In genomic region chr1:186497651-186498050, GRCh38 we compare ENCODE assay signal across 27 cellular contexts. TPM values are rescaled to one million over a fixed set of nuclear protein-coding genes. Genes with fewer than 3 reads are reported as not detected.
DNase-seq lines count a peak whose midpoint lies in the region; ATAC-seq and TF ChIP-seq lines count a peak whose summit lies in the region.
"Had no signal": no experiment of that assay in that cellular context is flagged by ENCODE, and none has a peak within 500 bp of the region (broad histone marks: within the 10 kb centered on the region; RNA-seq: fewer than 3 reads in every experiment).

No MANE protein-coding gene starts in this region.

- H3K79me2 ChIP-seq in OCI-LY3 (ENCODE audit: low read length), result no peaks in the 10 kb centered on the region

- ATAC-seq in GM19351 (IDR thresholded peaks at IDR 0.05; ENCODE audit: unreplicated experiment) (peak; percentile 60), HG03025 (IDR thresholded peaks at IDR 0.05; ENCODE audit: low FRiP score, unreplicated experiment) (peak; percentile 51), GM21723 (IDR thresholded peaks at IDR 0.05; ENCODE audit: unreplicated experiment) (no peak), HG03280 (IDR thresholded peaks at IDR 0.05; ENCODE audit: unreplicated experiment) (no peak)
- ATAC-seq: activated T-cell treated with anti-CD3 and anti-CD28 coated beads, Interleukin-2, amount 50 U/mL, for 4 hours had no signal

- no peaks in the 10 kb centered on the region for H3K27me3 ChIP-seq in OCI-LY3 (ENCODE audit: low read depth, low read length)

- H3K4me3 ChIP-seq in GM12865 (ENCODE audit: low read depth, low read length) (no peak overlapping the region), OCI-LY3 (ENCODE audit: low read length) (no peak overlapping the region)

- peak overlapping the region; percentile 43 for H3K4me2 ChIP-seq in OCI-LY3 (ENCODE audit: low read length)

- no peak for TF ChIP-seq CTCF in GM12865 (IDR thresholded peaks at IDR 0.05; ENCODE audit: insufficient read depth, low read depth, low read length, missing control alignments)
- TF ChIP-seq CTCF in OCI-LY3 (IDR thresholded peaks at IDR 0.05; ENCODE audit: low read depth, low read length), result no peak

- H2AFZ ChIP-seq in OCI-LY3 (ENCODE audit: low read depth, low read length), result peak overlapping the region; percentile 16; the same call in 1 of the 2 replicates

- H3K27ac ChIP-seq in OCI-LY3 (ENCODE audit: low read length), result no peak overlapping the region

- no peaks in the 10 kb centered on the region for H3K9me3 ChIP-seq in OCI-LY3 (ENCODE audit: insufficient read depth, low read length)

- no peaks in the 10 kb centered on the region for H3K36me3 ChIP-seq in OCI-LY3 (replicated peaks; ENCODE audit: low read depth, low read length)

- H4K20me1 ChIP-seq in OCI-LY3 (ENCODE audit: insufficient read depth, low read length), result no peaks in the 10 kb centered on the region

- DNase-seq in GM12865 (ENCODE audit: low read depth) (peak; percentile 25), HT-29 (ENCODE audit: low spot score) (no peak), NCI-H2029 treated with DMSO at 0.1 percent for 48 hours (lab: John Stamatoyannopoulos, UW) (no peak)
- DNase-seq: activated CD4-positive, alpha-beta T cell treated with anti-CD3 and anti-CD28 coated beads for 1 hour; activated CD8-positive, alpha-beta memory T cell treated with anti-CD3 and anti-CD28 coated beads for 24 hours; activated naive CD4-positive, alpha-beta T cell treated with Interleukin-2 at 50 U/mL for 16 hours; activated T-cell treated with anti-CD3 and anti-CD28 coated beads, Interleukin-2, amount 50 U/mL, for 4 hours; CD4-positive, CD25-positive, alpha-beta regulatory T cell; endodermal cell; HCEC 1CT; KG1; kidney glomerular epithelial cell; mammary epithelial cell; NCI-H187; NCI-H2227 treated with DMSO at 0.1 percent for 48 hours; NCI-H82; OCI-M1; Right ventricle myocardium superior had no signal

- no peak overlapping the region for H3K9ac ChIP-seq in OCI-LY3 (ENCODE audit: low read length)

- H3K4me1 ChIP-seq in OCI-LY3 (ENCODE audit: low read length), result peaks cover 41% of the 10 kb centered on the region

RNA-seq across cellular contexts. Expression of gene PDC, which starts 36.7 kb away (rescaled TPM):
- total RNA-seq in HT-29 (2014; rRNA removed; shearing (Covaris generic)), result not detected in 2 replicates
- total RNA-seq: activated T-cell treated with anti-CD3 and anti-CD28 coated beads, Interleukin-2, amount 50 U/mL, for 4 hours; CD4-positive, CD25-positive, alpha-beta regulatory T cell; endodermal cell; G401; glomerular endothelial cell; mammary epithelial cell; pulmonary artery endothelial cell; Right ventricle myocardium superior; urinary bladder had no signal

Comparison
In these comparisons a context has a peak if more than half of its experiments do, and no peak if none do; other contexts are left out.
1. ATAC-seq: peak in GM19351 (single experiment) and HG03025 (single experiment); none in GM21723 (single experiment) and HG03280 (single experiment).